Comparison of ENCODE assay signal across 26 cellular contexts in the genomic region with DNA sequence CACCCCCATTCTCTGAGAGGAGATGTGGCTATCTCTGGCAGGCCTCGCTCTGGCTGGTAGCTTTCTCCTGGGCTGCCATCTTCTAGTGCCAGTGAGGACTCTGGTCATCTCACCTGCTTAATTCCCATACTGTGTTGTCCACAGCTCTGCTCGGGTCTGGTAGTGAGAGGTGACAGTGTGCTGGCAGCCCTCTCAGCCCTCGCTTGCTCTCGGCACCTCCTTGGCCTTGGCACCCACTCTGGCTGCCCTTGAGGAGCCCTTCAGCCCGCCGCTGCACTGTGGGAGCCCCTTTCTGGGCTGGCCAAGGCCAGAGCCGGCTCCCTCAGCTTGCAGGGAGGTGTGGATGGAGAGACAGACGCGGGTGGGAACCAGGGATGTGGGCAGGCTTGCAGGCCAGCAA. TPM values are rescaled to one million over a fixed set of nuclear protein-coding genes. Genes with fewer than 3 reads are reported as not detected.
DNase-seq lines count a peak whose midpoint lies in the region; ATAC-seq and TF ChIP-seq lines count a peak whose summit lies in the region.
"Had no signal": no experiment of that assay in that cellular context is flagged by ENCODE, and none has a peak within 500 bp of the region (broad histone marks: within the 10 kb centered on the region; RNA-seq: fewer than 3 reads in every experiment).

No MANE protein-coding gene starts in this region.

- H3K4me3 ChIP-seq in gastrocnemius medialis (peak overlapping the region in 2 of 4 donors; percentile 11 to 16), neural progenitor cell (no peak overlapping the region)

- in situ Hi-C loops in gastrocnemius medialis (cut with MboI; ENCODE audit: low sequenced_read_pairs in 4 of 4) = no loop called here

- H3K4me1 Mint-ChIP-seq in T-helper 17 cell (peaks cover 28% of the 10 kb centered on the region), neural progenitor cell (peaks cover 14% of the 10 kb centered on the region)

- no peak for TF ChIP-seq POLR2A in gastrocnemius medialis (IDR thresholded peaks at IDR 0.05)

- H3K4me1 ChIP-seq in gastrocnemius medialis (peaks cover 22 to 29% of the 10 kb centered on the region in 2 donors), neural progenitor cell (no peaks in the 10 kb centered on the region)

- H3K27me3 Mint-ChIP-seq in T-helper 17 cell (no peaks in the 10 kb centered on the region), neural progenitor cell (ENCODE audit: insufficient read depth, low read depth) (peaks cover 5% of the 10 kb centered on the region)
- H3K27me3 Mint-ChIP-seq: activated CD8-positive, alpha-beta T cell treated with anti-CD3 and anti-CD28 coated beads for 36 hours; activated naive CD8-positive, alpha-beta T cell treated with anti-CD3 and anti-CD28 coated beads, Interleukin-2, amount 50 U/mL, for 24 hours; natural killer cell treated with Interleukin-12 subunit alpha and Interleukin-12 subunit beta and Interleukin-15 and Interleukin-18, amount 100 ng/mL, for 72 hours; type B pancreatic cell had no signal

- H3K4me3 Mint-ChIP-seq in T-helper 17 cell (no peak overlapping the region), neural progenitor cell (no peak overlapping the region)
- H3K4me3 Mint-ChIP-seq: activated CD8-positive, alpha-beta T cell treated with anti-CD3 and anti-CD28 coated beads for 36 hours; activated naive CD8-positive, alpha-beta T cell treated with anti-CD3 and anti-CD28 coated beads, Interleukin-2, amount 50 U/mL, for 24 hours; mesothelial cell of epicardium; natural killer cell treated with Interleukin-12 subunit alpha and Interleukin-12 subunit beta and Interleukin-15 and Interleukin-18, amount 100 ng/mL, for 72 hours; type B pancreatic cell had no signal

- DNase-seq in T-helper 17 cell (no peak), cerebellar cortex (ENCODE audit: low spot score) (peak; percentile 24), left cardiac atrium (no peak), gastrocnemius medialis (no peak), OCI-M1 (lab: John Stamatoyannopoulos, UW) (no peak), neural progenitor cell (ENCODE audit: low spot score) (no peak)
- no peak for DNase-seq in activated CD4-positive, CD25-positive, alpha-beta regulatory T cell (lab: John Stamatoyannopoulos, UW)
- DNase-seq: activated CD8-positive, alpha-beta T cell treated with anti-CD3 and anti-CD28 coated beads for 36 hours; activated effector memory CD4-positive, alpha-beta T cell treated with anti-CD3 and anti-CD28 coated beads, Interleukin-2, amount 50 U/mL, for 16 hours; activated naive CD8-positive, alpha-beta T cell treated with anti-CD3 and anti-CD28 coated beads, Interleukin-2, amount 50 U/mL, for 24 hours; kidney glomerular epithelial cell; NCI-H1092 treated with DMSO at 0.1 percent for 48 hours; NCI-H1930; NCI-H226; NCI-H748 treated with DMSO at 0.1 percent for 48 hours; retina; stimulated activated CD4-positive, alpha-beta T cell treated with anti-CD3 and anti-CD28 coated beads, Interleukin-12 subunit alpha, Interleukin-12 subunit beta, amount 100 ng/mL, for 4 hours; stimulated activated CD4-positive, alpha-beta T cell treated with anti-CD3 and anti-CD28 coated beads, Interleukin-4, amount 100 ng/mL, for 4 hours; stimulated activated naive CD4-positive, alpha-beta T cell treated with Interleukin-2 at 50 U/mL for 16 hours; T-helper 9 cell had no signal

- peaks cover 37% of the 10 kb centered on the region for H3F3A ChIP-seq in neural progenitor cell (ENCODE audit: low read depth)

- peaks cover 96% of the 10 kb centered on the region for H3K79me2 ChIP-seq in neural progenitor cell (ENCODE audit: low read depth)

- peak overlapping the region; percentile 2 for H3K27ac Mint-ChIP-seq in T-helper 17 cell
- no peak overlapping the region for H3K27ac Mint-ChIP-seq in neural progenitor cell
- H3K27ac Mint-ChIP-seq: mesothelial cell of epicardium; natural killer cell treated with Interleukin-12 subunit alpha and Interleukin-12 subunit beta and Interleukin-15 and Interleukin-18, amount 100 ng/mL, for 72 hours had no signal

- no peak overlapping the region for H3K9ac ChIP-seq in neural progenitor cell

- no peaks in the 10 kb centered on the region for H3K9me3 Mint-ChIP-seq in neural progenitor cell
- H3K9me3 Mint-ChIP-seq: activated CD8-positive, alpha-beta T cell treated with anti-CD3 and anti-CD28 coated beads for 36 hours; mesothelial cell of epicardium; natural killer cell treated with Interleukin-12 subunit alpha and Interleukin-12 subunit beta and Interleukin-15 and Interleukin-18, amount 100 ng/mL, for 72 hours; type B pancreatic cell had no signal

- H3K27me3 ChIP-seq in gastrocnemius medialis (no peaks in the 10 kb centered on the region), neural progenitor cell (no peaks in the 10 kb centered on the region)

- H3K36me3 ChIP-seq in gastrocnemius medialis = peaks cover 0 to 16% of the 10 kb centered on the region in 2 donors
- H3K36me3 ChIP-seq in neural progenitor cell = peaks cover 17% of the 10 kb centered on the region

- no peak overlapping the region for H3K4me2 ChIP-seq in neural progenitor cell

- intact Hi-C loops in left cardiac atrium (cut with DNase I) = no loop called here
- intact Hi-C loops in gastrocnemius medialis (cut with DNase I; ENCODE audit: low total_unique reads) = no loop called here

- H3K36me3 Mint-ChIP-seq in T-helper 17 cell (ENCODE audit: low read depth) = peaks cover 4% of the 10 kb centered on the region
- H3K36me3 Mint-ChIP-seq in neural progenitor cell = peaks cover 47% of the 10 kb centered on the region

- H3K27ac ChIP-seq in gastrocnemius medialis (peak overlapping the region in 3 of 4 donors; percentile 27 to 65 (median 37)), neural progenitor cell (no peak overlapping the region)

- peaks cover 70% of the 10 kb centered on the region for H4K20me1 ChIP-seq in neural progenitor cell (ENCODE audit: low read depth)

- no peak for TF ChIP-seq CTCF in gastrocnemius medialis (IDR thresholded peaks at IDR 0.05 in 4 of 5, conservative IDR thresholded peaks at IDR 0.05 in 1 of 5)
- TF ChIP-seq CTCF in neural progenitor cell (IDR thresholded peaks at IDR 0.05) = no peak

- ATAC-seq in T-helper 17 cell (no peak), left cardiac atrium (peak; percentile 54 to 64), gastrocnemius medialis (peak in 1 of 2 donors; percentile 22), HG03378 (IDR thresholded peaks at IDR 0.05; ENCODE audit: unreplicated experiment) (no peak)
- ATAC-seq: activated CD8-positive, alpha-beta T cell treated with anti-CD3 and anti-CD28 coated beads for 36 hours; activated naive CD8-positive, alpha-beta T cell treated with anti-CD3 and anti-CD28 coated beads, Interleukin-2, amount 50 U/mL, for 24 hours; HCT116 had no signal

- no peaks in the 10 kb centered on the region for H3K9me3 ChIP-seq in T-helper 17 cell (ENCODE audit: control insufficient read depth, low read length, poor library complexity, severe bottlenecking)
- H3K9me3 ChIP-seq in gastrocnemius medialis = no peaks in the 10 kb centered on the region
- H3K9me3 ChIP-seq in neural progenitor cell (ENCODE audit: low read depth) = no peaks in the 10 kb centered on the region

- H2AFZ ChIP-seq in neural progenitor cell (replicated peaks) = no peak overlapping the region

RNA-seq across cellular contexts. Expression of a gene that starts 52.7 kb away (rescaled TPM):
- total RNA-seq in T-helper 17 cell = 1 to 10 TPM; 3.1 to 3.7 TPM
- total RNA-seq in left cardiac atrium = 1 to 10 TPM; 5.6 to 9.4 TPM
- 1 to 10 TPM in 1 of 4 donors, under 1 TPM in 1, not detected in 2; 0.91 to 1.0 TPM for total RNA-seq in gastrocnemius medialis
- not detected in 2 replicates for total RNA-seq in neural progenitor cell (ENCODE audit: low replicate concordance)
- total RNA-seq: activated CD8-positive, alpha-beta T cell treated with anti-CD3 and anti-CD28 coated beads for 36 hours; natural killer cell treated with Interleukin-12 subunit alpha and Interleukin-12 subunit beta and Interleukin-15 and Interleukin-18, amount 100 ng/mL, for 72 hours; osteocyte had no signal

Comparison
In these comparisons a context has a peak if more than half of its experiments do, and no peak if none do; other contexts are left out.
1. ATAC-seq: peak in left cardiac atrium (2 of 2); none in T-helper 17 cell (single experiment) and HG03378 (single experiment).